ENCODE assay signal across 8 cellular contexts in the genomic region with DNA sequence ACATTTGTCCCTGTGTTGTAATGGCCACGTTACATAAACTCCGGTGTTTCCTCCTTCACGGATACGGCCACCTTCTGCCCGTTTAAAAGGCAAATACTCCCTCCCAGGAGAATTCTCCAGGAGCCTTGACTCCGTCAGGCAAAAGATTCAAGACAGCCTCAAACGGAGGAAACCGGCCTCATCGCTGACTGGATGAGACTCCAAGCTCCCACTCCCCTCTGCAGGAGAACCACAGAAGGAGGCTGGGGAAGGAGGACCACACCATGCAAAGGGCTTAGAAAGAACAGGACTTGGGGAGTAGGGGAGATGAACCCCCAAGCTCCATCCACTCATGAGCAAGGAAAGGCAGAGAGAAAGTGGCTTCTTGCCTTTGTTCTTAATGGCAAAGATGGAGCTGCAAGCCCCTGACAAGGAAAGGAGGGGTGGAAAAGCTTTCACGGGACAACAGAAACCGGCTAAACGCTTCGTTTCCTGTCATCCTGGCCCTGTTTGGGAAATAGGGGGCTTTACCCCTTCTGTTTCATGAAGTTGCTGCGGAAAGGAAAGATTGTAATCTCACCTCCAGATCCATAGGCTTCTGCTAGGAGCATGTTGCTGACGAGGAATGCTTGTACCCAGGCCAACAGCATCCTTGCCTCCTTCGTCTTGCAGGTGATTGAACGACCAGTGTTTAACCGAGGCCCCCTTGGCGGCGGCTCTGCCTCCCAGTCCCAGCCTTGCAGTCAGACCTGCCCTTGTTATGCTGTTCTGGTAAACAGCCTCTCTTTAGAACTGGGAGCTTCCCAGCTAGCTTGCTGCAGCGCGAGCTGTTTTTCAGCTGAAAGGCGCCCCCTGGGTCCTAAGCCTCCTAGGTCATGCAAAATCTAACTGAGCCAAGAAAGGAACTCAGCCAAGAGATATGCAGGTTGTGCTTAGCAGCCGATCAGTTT. TPM values are rescaled to one million over a fixed set of nuclear protein-coding genes. Genes with fewer than 3 reads are reported as not detected.
DNase-seq lines count a peak whose midpoint lies in the region; ATAC-seq and TF ChIP-seq lines count a peak whose summit lies in the region.

PIK3IP1 (minus strand) TSS at position 773 of the 929 bp plus-strand sequence; CDS start at position 629, 144 bp downstream.

- H3K36me3 ChIP-seq in ES-I3 (ENCODE audit: insufficient read depth, low read length) = no peaks in the 10 kb centered on the region
- no peaks in the 10 kb centered on the region for H3K36me3 ChIP-seq in HUES64 (ENCODE audit: insufficient read depth, low read length)

- peaks cover 31% of the 10 kb centered on the region for H3K27me3 ChIP-seq in HUES64 (ENCODE audit: insufficient read depth, low read length)

- H3K27ac ChIP-seq in HUES64 (ENCODE audit: low read depth, low read length) = no peak within 1 kb of the TSS

- no peaks in the 10 kb centered on the region for H3K9me3 ChIP-seq in ES-I3 (ENCODE audit: control insufficient read depth, insufficient read depth, low read length)
- H3K9me3 ChIP-seq in HUES64 (ENCODE audit: insufficient read depth, low read depth, low read length) = no peaks in the 10 kb centered on the region

- H3K4me3 ChIP-seq in HUES64 (ENCODE audit: low read length) = peak within 1 kb of the TSS; percentile 54

- no peaks in the 10 kb centered on the region for H3K9me3 Mint-ChIP-seq in mesothelial cell of epicardium

- H3K36me3 Mint-ChIP-seq in mesothelial cell of epicardium = peaks cover 6% of the 10 kb centered on the region

- H3K27ac Mint-ChIP-seq in mesothelial cell of epicardium = peak within 1 kb of the TSS; percentile 92

- H3K27me3 Mint-ChIP-seq in mesothelial cell of epicardium (ENCODE audit: low read depth) = no peaks in the 10 kb centered on the region

- peak; percentile 92 for DNase-seq in OCI-M1 (lab: John Stamatoyannopoulos, UW)
- DNase-seq in activated T-cell treated with anti-CD3 and anti-CD28 coated beads for 4 hours = peak; percentile 77
- peak; percentile 87 for DNase-seq in epidermal melanocyte (ENCODE audit: insufficient read length, low spot score)
- peak in 1 of 2 experiments; percentile 76 for DNase-seq in mesothelial cell of epicardium (ENCODE audit: low spot score in 2 of 2, unreplicated experiment in 2 of 2)
- DNase-seq in stimulated activated CD8-positive, alpha-beta memory T cell treated with anti-CD3 and anti-CD28 coated beads, Interleukin-15, amount 100 ng/mL, for 1 hour (ENCODE audit: low read depth) = peak; percentile 78

- TF ChIP-seq CTCF in mesothelial cell of epicardium (IDR thresholded peaks at IDR 0.05; ENCODE audit: unreplicated experiment) = no peak

- H3K9ac ChIP-seq in ES-I3 (ENCODE audit: low read depth, low read length) (peak within 1 kb of the TSS; percentile 92; the same call in 1 of the 2 replicates), HUES64 (ENCODE audit: low read depth, low read length) (peak within 1 kb of the TSS; percentile 21; the same call in 1 of the 2 replicates)

- WGBS in HUES64 = 8% methylated on average over 24 of the region's 24 CpGs

- peaks cover 48% of the 10 kb centered on the region for H3K4me1 Mint-ChIP-seq in mesothelial cell of epicardium

- H3K4me3 Mint-ChIP-seq in mesothelial cell of epicardium = peak within 1 kb of the TSS; percentile 84

- no peak for ATAC-seq in GM21360 (IDR thresholded peaks at IDR 0.05; ENCODE audit: unreplicated experiment)

- H3K4me1 ChIP-seq in ES-I3 (ENCODE audit: insufficient read depth, low read length) = no peaks in the 10 kb centered on the region
- H3K4me1 ChIP-seq in HUES64 (ENCODE audit: insufficient read depth, low read length) = peaks cover 12% of the 10 kb centered on the region

RNA-seq across cellular contexts. Expression of gene PIK3IP1, which starts in this region (rescaled TPM):
- polyA plus RNA-seq in HUES64 (2013, experiment 1 of 2) = 0.90 TPM
- polyA plus RNA-seq in HUES64 (2013, experiment 2 of 2) = 1.7 TPM
- total RNA-seq in mesothelial cell of epicardium = 16.9 to 19.1 TPM (median 17.4 TPM) in 3 replicates
